Comparison of ENCODE assay signal across 15 cellular contexts in genomic region chr16:89105599-89106151, GRCh38.
"Had no signal": no experiment of that assay in that cellular context is flagged by ENCODE, and none has a peak within 500 bp of the region (broad histone marks: within the 10 kb centered on the region; RNA-seq: fewer than 3 reads in every experiment).

No MANE protein-coding gene starts in this region.

- H3K36me3 ChIP-seq: uterus had no signal

- H3K4me1 Mint-ChIP-seq: mesothelial cell of epicardium had no signal

- H3K27me3 ChIP-seq: adrenal gland, tibial artery, uterus had no signal

- H3K4me3 ChIP-seq: adrenal gland, coronary artery, tibial artery, uterus had no signal

- H3K4me1 ChIP-seq: adrenal gland, tibial artery, uterus had no signal

- H3K9me3 Mint-ChIP-seq: mesothelial cell of epicardium; nephron progenitor cell; T-helper 2 cell treated with Interferon-gamma antibody and Interleukin-4, amounts not matched to agents 5 μg/mL and 100 μg/mL, for 36 hours had no signal

- H3K27ac Mint-ChIP-seq: mesothelial cell of epicardium; nephron progenitor cell; T-helper 2 cell treated with Interferon-gamma antibody and Interleukin-4, amounts not matched to agents 5 μg/mL and 100 μg/mL, for 36 hours had no signal

- H3K4me3 Mint-ChIP-seq: mesothelial cell of epicardium; nephron progenitor cell; T-helper 2 cell treated with Interferon-gamma antibody and Interleukin-4, amounts not matched to agents 5 μg/mL and 100 μg/mL, for 36 hours had no signal

- DNase-seq: activated CD4-positive, alpha-beta T cell treated with anti-CD3 and anti-CD28 coated beads, Interleukin-2, amount 50 U/mL, for 1 hour; activated CD8-positive, alpha-beta memory T cell treated with anti-CD3 and anti-CD28 coated beads for 24 hours; activated naive CD4-positive, alpha-beta T cell; effector memory CD4-positive, alpha-beta T cell; foreskin melanocyte; nephron progenitor cell; stimulated activated CD4-positive, alpha-beta T cell treated with anti-CD3 and anti-CD28 coated beads, Interleukin-12 subunit alpha, Interleukin-12 subunit beta, amount 100 ng/mL, for 4 hours; stimulated activated CD4-positive, alpha-beta T cell treated with anti-CD3 and anti-CD28 coated beads, Interleukin-2, amount 100 ng/mL, for 24 hours; stimulated activated naive CD4-positive, alpha-beta T cell; uterus had no signal

- H3K9me3 ChIP-seq: adrenal gland, tibial artery, uterus had no signal

- H3K27ac ChIP-seq: coronary artery, tibial artery, uterus had no signal
